11 cellular contexts compared by ENCODE assay signal in genomic region chr10:29957887-29958330, GRCh38.
DNase-seq lines count a peak whose midpoint lies in the region; ATAC-seq and TF ChIP-seq lines count a peak whose summit lies in the region.
"Had no signal": no experiment of that assay in that cellular context is flagged by ENCODE, and none has a peak within 500 bp of the region (broad histone marks: within the 10 kb centered on the region; RNA-seq: fewer than 3 reads in every experiment).

No MANE protein-coding gene starts in this region.

- H3K36me3 ChIP-seq in BLaER1 (no peaks in the 10 kb centered on the region), esophagus (ENCODE audit: control insufficient read depth in 2 of 2, insufficient read depth in 2 of 2, low read length in 1 of 2) (no peaks in the 10 kb centered on the region)

- peaks cover 8% of the 10 kb centered on the region for H3K9me3 ChIP-seq in BLaER1
- no peaks in the 10 kb centered on the region for H3K9me3 ChIP-seq in esophagus (ENCODE audit: control insufficient read depth in 2 of 2, insufficient read depth in 1 of 2, low read depth in 1 of 2, low read length in 1 of 2)

- WGBS in esophagus, 2 donors = 18 to 36% methylated on average over 4 of the region's 4 CpGs

- H4K20me1 ChIP-seq in BLaER1 = peaks cover 6% of the 10 kb centered on the region; the same call in 1 of the 2 replicates

- no peaks in the 10 kb centered on the region for H3K27me3 ChIP-seq in BLaER1
- no peaks in the 10 kb centered on the region for H3K27me3 ChIP-seq in esophagus (ENCODE audit: control insufficient read depth in 1 of 2, insufficient read depth in 2 of 2, low read length in 2 of 2)

- H3K27ac Mint-ChIP-seq in nephron progenitor cell = peak overlapping the region; percentile 73

- H3K4me3 ChIP-seq in BLaER1 = no peak overlapping the region
- H3K4me3 ChIP-seq in esophagus (ENCODE audit: low read depth in 1 of 2, low read length in 2 of 2) = no peak overlapping the region

- no peak overlapping the region for H3K27ac ChIP-seq in BLaER1
- H3K27ac ChIP-seq in esophagus (ENCODE audit: low read depth in 2 of 2, low read length in 1 of 2) = peak overlapping the region; percentile 58 to 62
- no peak overlapping the region for H3K27ac ChIP-seq in caudate nucleus (ENCODE audit: low read depth, low read length)

- DNase-seq in NCI-H1092 (lab: John Stamatoyannopoulos, UW) (peak; percentile 34), nephron progenitor cell (peak; percentile 56), NCI-H524 (lab: John Stamatoyannopoulos, UW) (no peak), caudate nucleus (lab: John Stamatoyannopoulos, UW) (no peak), SKM-1 (lab: John Stamatoyannopoulos, UW; ENCODE audit: unreplicated experiment) (no peak)
- DNase-seq: activated naive CD4-positive, alpha-beta T cell; NCI-H446 had no signal

- H3K9ac ChIP-seq in BLaER1 = no peak overlapping the region

- peaks cover 39% of the 10 kb centered on the region for H3K4me1 ChIP-seq in BLaER1
- peaks cover 0 to 7% of the 10 kb centered on the region in 2 donors for H3K4me1 ChIP-seq in esophagus (ENCODE audit: control insufficient read depth in 2 of 2, insufficient read depth in 2 of 2, low read length in 1 of 2)

- no peaks in the 10 kb centered on the region for H3K27me3 Mint-ChIP-seq in nephron progenitor cell (ENCODE audit: low read depth, poor library complexity)

- H3K9me3 Mint-ChIP-seq in nephron progenitor cell = peaks cover 22% of the 10 kb centered on the region

- peak overlapping the region; percentile 39 for H3K4me3 Mint-ChIP-seq in nephron progenitor cell

- peak overlapping the region; percentile 68 for H3K4me2 ChIP-seq in BLaER1

- TF ChIP-seq CTCF in nephron progenitor cell (IDR thresholded peaks at IDR 0.05) = no peak

- no peaks in the 10 kb centered on the region for H3K36me3 Mint-ChIP-seq in nephron progenitor cell (ENCODE audit: low read depth)

- no peak for ATAC-seq in HG03378 (IDR thresholded peaks at IDR 0.05; ENCODE audit: unreplicated experiment)
- ATAC-seq: HCT116 had no signal

- peaks cover 69% of the 10 kb centered on the region for H3K4me1 Mint-ChIP-seq in nephron progenitor cell

Comparison
In these comparisons a context has a peak if more than half of its experiments do, and no peak if none do; other contexts are left out.
1. H3K27ac ChIP-seq: peak in esophagus (2 of 2); none in BLaER1 (single experiment) and caudate nucleus (single experiment).
2. DNase-seq: peak in NCI-H1092 (single experiment) and nephron progenitor cell (single experiment); none in NCI-H524 (0 of 2), caudate nucleus (0 of 61) and SKM-1 (single experiment).